27 cellular contexts compared by ENCODE assay signal in the genomic region with DNA sequence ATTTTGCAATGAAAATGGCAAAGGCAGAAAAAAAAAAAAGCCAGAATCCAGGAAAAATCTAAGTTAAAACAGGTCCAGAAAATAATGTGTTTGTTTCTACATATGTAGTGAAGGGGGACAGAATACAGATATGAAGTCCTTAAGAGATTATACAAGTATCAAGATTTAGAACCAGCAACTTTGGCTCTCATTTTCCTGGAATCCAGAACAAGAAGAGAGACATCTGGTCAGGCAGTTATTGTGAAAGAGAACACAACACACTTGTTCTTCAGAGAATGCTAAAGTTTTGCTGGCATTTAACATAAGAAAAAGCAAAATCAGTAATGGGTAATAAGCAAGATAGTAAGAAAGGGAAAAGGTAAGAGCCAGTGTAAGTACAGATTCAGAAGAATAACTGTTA. TPM values are rescaled to one million over a fixed set of nuclear protein-coding genes. Genes with fewer than 3 reads are reported as not detected.
A peak's percentile ranks its signal among the peaks of the same experiment; 100 is the strongest.
DNase-seq lines count a peak whose midpoint lies in the region; ATAC-seq and TF ChIP-seq lines count a peak whose summit lies in the region.
"Had no signal": no experiment of that assay in that cellular context is flagged by ENCODE, and none has a peak within 500 bp of the region (broad histone marks: within the 10 kb centered on the region; RNA-seq: fewer than 3 reads in every experiment).

No MANE protein-coding gene starts in this region.

- peaks cover 9% of the 10 kb centered on the region for H4K20me1 ChIP-seq in smooth muscle cell (ENCODE audit: low read depth)

- peak overlapping the region; percentile 45; the same call in 1 of the 2 replicates for H3K27ac Mint-ChIP-seq in HFFc6
- H3K27ac Mint-ChIP-seq in effector memory CD8-positive, alpha-beta T cell: no peak overlapping the region
- H3K27ac Mint-ChIP-seq: activated naive CD8-positive, alpha-beta T cell treated with anti-CD3 and anti-CD28 coated beads, Interleukin-2, amount 10 ng/mL, durations not matched to agents 7 days and 5 days; activated T-helper 2 cell treated with anti-CD3 and anti-CD28 coated beads, Interferon-gamma antibody, Interleukin-2, Interleukin-4, amounts not matched to agents 10 μg/mL and 5 μg/mL and 100 μg/mL, durations not matched to agents 14 hours and 24 hours and 36 hours; IgD-negative memory B cell; naive thymus-derived CD8-positive, alpha-beta T cell had no signal

- no peaks in the 10 kb centered on the region; the same call in 1 of the 2 replicates for H3K27me3 Mint-ChIP-seq in HFFc6 (ENCODE audit: insufficient read depth)
- H3K27me3 Mint-ChIP-seq in effector memory CD8-positive, alpha-beta T cell: no peaks in the 10 kb centered on the region
- H3K27me3 Mint-ChIP-seq: activated naive CD8-positive, alpha-beta T cell treated with anti-CD3 and anti-CD28 coated beads, Interleukin-2, amount 10 ng/mL, durations not matched to agents 7 days and 5 days; CD4-positive, CD25-positive, alpha-beta regulatory T cell; IgD-negative memory B cell had no signal

- no peak for ATAC-seq in effector memory CD8-positive, alpha-beta T cell (replicated peaks)
- ATAC-seq: naive thymus-derived CD8-positive, alpha-beta T cell had no signal

- no peak overlapping the region for H3K4me3 ChIP-seq in ascending aorta
- no peak overlapping the region for H3K4me3 ChIP-seq in foreskin fibroblast (ENCODE audit: low read depth in 1 of 2, low read length in 2 of 2)
- H3K4me3 ChIP-seq in smooth muscle cell: no peak overlapping the region
- H3K4me3 ChIP-seq: thoracic aorta had no signal

- H3K4me2 ChIP-seq in smooth muscle cell: no peak overlapping the region

- peaks cover 37% of the 10 kb centered on the region for H3K4me1 Mint-ChIP-seq in HFFc6 (ENCODE audit: low read depth)
- H3K4me1 Mint-ChIP-seq in effector memory CD8-positive, alpha-beta T cell (ENCODE audit: low read depth in 2 of 2): no peaks in the 10 kb centered on the region
- H3K4me1 Mint-ChIP-seq: activated naive CD8-positive, alpha-beta T cell treated with anti-CD3 and anti-CD28 coated beads, Interleukin-2, amount 10 ng/mL, durations not matched to agents 7 days and 5 days; IgD-negative memory B cell; naive thymus-derived CD8-positive, alpha-beta T cell had no signal

- no peak overlapping the region for H3K9ac ChIP-seq in smooth muscle cell (ENCODE audit: low read depth)

- H3K36me3 Mint-ChIP-seq in HFFc6 (ENCODE audit: low read depth): peaks cover 37% of the 10 kb centered on the region
- no peaks in the 10 kb centered on the region for H3K36me3 Mint-ChIP-seq in effector memory CD8-positive, alpha-beta T cell (ENCODE audit: insufficient read depth)
- H3K36me3 Mint-ChIP-seq: CD4-positive, CD25-positive, alpha-beta regulatory T cell; IgD-negative memory B cell; naive thymus-derived CD8-positive, alpha-beta T cell had no signal

- H3K9me3 ChIP-seq in ascending aorta (no peaks in the 10 kb centered on the region), smooth muscle cell (replicated peaks; ENCODE audit: low read depth) (no peaks in the 10 kb centered on the region)
- H3K9me3 ChIP-seq: thoracic aorta had no signal

- peaks cover 46% of the 10 kb centered on the region for H3K79me2 ChIP-seq in smooth muscle cell (ENCODE audit: low read depth)

- intact Hi-C loops in ascending aorta (cut with DNase I): loop anchor here (5.0 kb wide), 1 partner anchor 124 kb away; a partner anchor contains a TSS

- H3K4me3 Mint-ChIP-seq in HFFc6: no peak overlapping the region
- no peak overlapping the region for H3K4me3 Mint-ChIP-seq in effector memory CD8-positive, alpha-beta T cell
- H3K4me3 Mint-ChIP-seq: activated naive CD8-positive, alpha-beta T cell treated with anti-CD3 and anti-CD28 coated beads, Interleukin-2, amount 10 ng/mL, durations not matched to agents 7 days and 5 days; CD4-positive, CD25-positive, alpha-beta regulatory T cell; IgD-negative memory B cell; naive thymus-derived CD8-positive, alpha-beta T cell had no signal

- H3K27me3 ChIP-seq in ascending aorta (no peaks in the 10 kb centered on the region), smooth muscle cell (ENCODE audit: low read depth) (no peaks in the 10 kb centered on the region)

- no peak overlapping the region for H2AFZ ChIP-seq in smooth muscle cell (ENCODE audit: low read depth)

- peak overlapping the region; percentile 27 to 52 for H3K27ac ChIP-seq in ascending aorta
- H3K27ac ChIP-seq in smooth muscle cell (ENCODE audit: low read depth): peak overlapping the region; percentile 5

- no peak for TF ChIP-seq CTCF in HFFc6 (IDR thresholded peaks at IDR 0.05)
- TF ChIP-seq CTCF in ascending aorta (IDR thresholded peaks at IDR 0.05): no peak
- no peak for TF ChIP-seq CTCF in foreskin fibroblast (IDR thresholded peaks at IDR 0.05; ENCODE audit: low read depth, low read length)
- TF ChIP-seq CTCF in smooth muscle cell (IDR thresholded peaks at IDR 0.05; ENCODE audit: borderline replicate concordance, insufficient read depth, poor library complexity, severe bottlenecking): no peak

- H3K4me1 ChIP-seq in ascending aorta (no peaks in the 10 kb centered on the region), smooth muscle cell (ENCODE audit: low read depth) (no peaks in the 10 kb centered on the region)

- DNase-seq in HFFc6 (no peak), ascending aorta (ENCODE audit: low spot score in 2 of 2) (no peak), foreskin fibroblast (peak; percentile 18 to 51), smooth muscle cell (lab: John Stamatoyannopoulos, UW; ENCODE audit: unreplicated experiment) (no peak), NCI-H774 (lab: John Stamatoyannopoulos, UW) (no peak), ecto neural progenitor cell (ENCODE audit: low spot score) (no peak), SHP77 treated with DMSO at 0.1 percent for 48 hours (lab: John Stamatoyannopoulos, UW) (no peak)
- DNase-seq in effector memory CD8-positive, alpha-beta T cell: no peak
- DNase-seq: activated CD4-positive, alpha-beta T cell treated with anti-CD3 and anti-CD28 coated beads, Interleukin-2, amount 50 U/mL, for 48 hours; activated CD8-positive, alpha-beta memory T cell treated with anti-CD3 and anti-CD28 coated beads, Interleukin-2, amount 50 U/mL, for 48 hours; activated naive CD8-positive, alpha-beta T cell treated with anti-CD3 and anti-CD28 coated beads, Interleukin-2, amount 10 ng/mL, durations not matched to agents 7 days and 5 days; CD4-positive, CD25-positive, alpha-beta regulatory T cell; DMS 273 treated with DMSO at 0.1 percent for 48 hours; effector CD4-positive, alpha-beta T cell; mesendoderm; naive thymus-derived CD8-positive, alpha-beta T cell; NCI-H1417; NCI-H2081 treated with DMSO at 0.1 percent for 48 hours; NCI-H345; occipital lobe; retina; stimulated activated CD4-positive, alpha-beta T cell treated with anti-CD3 and anti-CD28 coated beads, Interleukin-12 subunit alpha, Interleukin-12 subunit beta, amount 100 ng/mL, for 4 hours; stimulated activated CD4-positive, alpha-beta T cell treated with anti-CD3 and anti-CD28 coated beads, Interleukin-4, amount 100 ng/mL, for 24 hours; stimulated activated naive CD4-positive, alpha-beta T cell treated with Interleukin-2 at 50 U/mL for 16 hours had no signal

- peaks cover 10% of the 10 kb centered on the region for H3F3A ChIP-seq in smooth muscle cell (ENCODE audit: low read depth)

- peaks cover 21 to 28% of the 10 kb centered on the region in 2 donors for H3K36me3 ChIP-seq in ascending aorta
- peaks cover 18% of the 10 kb centered on the region for H3K36me3 ChIP-seq in smooth muscle cell (ENCODE audit: low read depth)

- no peaks in the 10 kb centered on the region for H3K9me3 Mint-ChIP-seq in HFFc6
- no peaks in the 10 kb centered on the region for H3K9me3 Mint-ChIP-seq in effector memory CD8-positive, alpha-beta T cell
- H3K9me3 Mint-ChIP-seq: activated naive CD8-positive, alpha-beta T cell treated with anti-CD3 and anti-CD28 coated beads, Interleukin-2, amount 10 ng/mL, durations not matched to agents 7 days and 5 days; activated T-helper 2 cell treated with anti-CD3 and anti-CD28 coated beads, Interferon-gamma antibody, Interleukin-2, Interleukin-4, amounts not matched to agents 10 μg/mL and 5 μg/mL and 100 μg/mL, durations not matched to agents 14 hours and 24 hours and 36 hours; CD4-positive, CD25-positive, alpha-beta regulatory T cell; IgD-negative memory B cell; naive thymus-derived CD8-positive, alpha-beta T cell had no signal

RNA-seq across cellular contexts. Expression of a gene that starts 21.1 kb away (rescaled TPM):
- total RNA-seq in HFFc6 (2021; fragmentation: NEBNext Ultra II Directional; extraction: Animal tissue kit (Norgen Biotek cat#: 25700)): 10 to 100 TPM; 26.2 to 31.6 (median 28.3) TPM
- total RNA-seq in ascending aorta (7.7 TPM), smooth muscle cell (15.7 and 16.4 TPM in 2 replicates)
- polyA plus RNA-seq in smooth muscle cell: 12.0 and 12.4 TPM in 2 replicates

RNA-seq across cellular contexts. Expression of a gene that starts 28.9 kb away (rescaled TPM):
- 10 to 100 TPM; 23.1 to 30.3 (median 28.9) TPM for total RNA-seq in HFFc6 (2021; fragmentation: NEBNext Ultra II Directional; extraction: Animal tissue kit (Norgen Biotek cat#: 25700))
- total RNA-seq in ascending aorta: 19.9 TPM
- 95.3 and 112 TPM in 2 replicates for total RNA-seq in smooth muscle cell
- polyA plus RNA-seq in smooth muscle cell: 46.3 and 51.4 TPM in 2 replicates

Comparison
In these comparisons a context has a peak if more than half of its experiments do, and no peak if none do; other contexts are left out.
1. DNase-seq: peak in foreskin fibroblast (2 of 2); none in HFFc6 (single experiment), ascending aorta (0 of 2), smooth muscle cell (single experiment), NCI-H774 (single experiment), ecto neural progenitor cell (single experiment), SHP77 treated with DMSO at 0.1 percent for 48 hours (single experiment) and effector memory CD8-positive, alpha-beta T cell (0 of 3).